13 cellular contexts compared by ENCODE assay signal in the genomic region with DNA sequence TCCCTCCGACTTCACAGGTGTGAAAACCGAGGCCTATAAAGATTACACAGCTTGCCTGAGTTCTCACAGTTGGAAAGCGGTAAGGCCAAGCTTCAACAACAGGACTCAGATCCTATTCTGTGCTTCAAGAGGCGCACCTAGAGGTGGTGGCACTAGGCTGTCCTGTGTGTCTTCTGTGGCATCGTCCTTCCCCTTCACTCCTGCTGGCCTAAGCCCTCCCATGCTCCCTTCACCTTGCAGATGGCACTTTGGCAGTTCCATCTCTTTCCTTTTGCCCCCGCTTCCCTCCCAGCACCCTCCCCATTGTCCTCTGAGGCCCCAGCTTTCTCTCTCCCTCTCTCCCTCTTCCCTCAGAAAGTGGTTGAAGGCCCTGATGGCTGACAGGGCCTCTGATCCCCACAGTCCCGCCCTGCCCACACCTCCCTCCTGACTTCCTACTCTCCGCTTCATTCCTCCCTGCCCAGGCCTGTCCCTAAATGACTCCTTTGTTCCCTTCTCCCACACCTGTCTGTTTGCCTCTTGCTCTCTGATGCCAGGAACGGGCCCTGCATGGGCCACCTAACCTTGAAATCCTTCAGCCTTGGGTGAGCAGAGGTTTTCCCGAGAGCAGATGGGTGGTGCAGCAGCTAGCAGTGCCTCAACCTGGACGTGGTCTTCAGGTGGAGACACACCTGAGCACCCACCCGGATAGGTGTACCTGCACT. TPM values are rescaled to one million over a fixed set of nuclear protein-coding genes. Genes with fewer than 3 reads are reported as not detected.
DNase-seq lines count a peak whose midpoint lies in the region; ATAC-seq and TF ChIP-seq lines count a peak whose summit lies in the region.
"Had no signal": no experiment of that assay in that cellular context is flagged by ENCODE, and none has a peak within 500 bp of the region (broad histone marks: within the 10 kb centered on the region; RNA-seq: fewer than 3 reads in every experiment).

No MANE protein-coding gene starts in this region.

- H3K4me3 ChIP-seq in body of pancreas (no peak overlapping the region), transverse colon (no peak overlapping the region)
- H3K4me3 ChIP-seq: testis had no signal

- no peaks in the 10 kb centered on the region for H3K36me3 ChIP-seq in body of pancreas (replicated peaks in 1 of 2; ENCODE audit: insufficient read depth in 1 of 2, low read depth in 2 of 2)
- H3K36me3 ChIP-seq in transverse colon, result no peaks in the 10 kb centered on the region

- no peaks in the 10 kb centered on the region for H3K9me3 Mint-ChIP-seq in activated CD8-positive, alpha-beta memory T cell treated with anti-CD3 and anti-CD28 coated beads, Interleukin-2, amount 10 ng/mL, durations not matched to agents 7 days and 5 days (ENCODE audit: low read depth)

- DNase-seq in activated CD8-positive, alpha-beta memory T cell treated with anti-CD3 and anti-CD28 coated beads, Interleukin-2, amount 50 U/mL, for 48 hours, result peak; percentile 29
- no peak for DNase-seq in activated CD8-positive, alpha-beta memory T cell treated with anti-CD3 and anti-CD28 coated beads, Interleukin-2, amount 10 ng/mL, durations not matched to agents 7 days and 5 days
- DNase-seq in body of pancreas (peak; percentile 31 to 63 (median 50)), left lobe of liver (ENCODE audit: low spot score) (peak; percentile 23), transverse colon (peak; percentile 37)
- DNase-seq: Calu3, mesenchymal stem cell, NCI-H2171 treated with DMSO at 0.1 percent for 48 hours, testis had no signal

- CTCF ChIA-PET in activated CD8-positive, alpha-beta memory T cell treated with anti-CD3 and anti-CD28 coated beads, Interleukin-2, amount 10 ng/mL, durations not matched to agents 7 days and 5 days (lab: Charles Lee), result no interaction called here

- TF ChIP-seq EP300 in transverse colon (IDR thresholded peaks at IDR 0.05; ENCODE audit: low read depth), result no peak

- peaks cover 10% of the 10 kb centered on the region for H3K4me1 ChIP-seq in body of pancreas
- H3K4me1 ChIP-seq in transverse colon, result peaks cover 12 to 19% (median 14%) of the 10 kb centered on the region in 4 donors
- H3K4me1 ChIP-seq: testis had no signal

- no peak for TF ChIP-seq CTCF in body of pancreas (IDR thresholded peaks at IDR 0.05)
- no peak for TF ChIP-seq CTCF in transverse colon (IDR thresholded peaks at IDR 0.05)

- intact Hi-C loops in body of pancreas (cut with DNase I) (no loop called here), transverse colon (cut with DNase I; ENCODE audit: low total_unique reads) (no loop called here)

- H3K27me3 Mint-ChIP-seq in activated CD8-positive, alpha-beta memory T cell treated with anti-CD3 and anti-CD28 coated beads, Interleukin-2, amount 10 ng/mL, durations not matched to agents 7 days and 5 days, result no peaks in the 10 kb centered on the region

- no peaks in the 10 kb centered on the region for H3K27me3 ChIP-seq in body of pancreas
- no peaks in the 10 kb centered on the region for H3K27me3 ChIP-seq in transverse colon
- H3K27me3 ChIP-seq: testis had no signal

- in situ Hi-C loops in transverse colon (cut with MboI; ENCODE audit: low pct_ligation_motif_present in 1 of 4, low pct_unique_long_range_greater_than_20kb in 1 of 4, low sequenced_read_pairs in 3 of 4), result no loop called here

- 43% methylated on average over 12 of the region's 12 CpGs for WGBS in body of pancreas, 2 donors
- 40 to 54% methylated on average over 4 to 12 of the region's 12 CpGs for WGBS in transverse colon (ENCODE audit: low coverage in 1 of 2), 2 donors

- peak overlapping the region in 3 of 4 donors; percentile 56 to 73 (median 65) for H3K27ac ChIP-seq in body of pancreas
- no peak overlapping the region for H3K27ac ChIP-seq in transverse colon
- H3K27ac ChIP-seq: testis had no signal

- H3K4me3 Mint-ChIP-seq in activated CD8-positive, alpha-beta memory T cell treated with anti-CD3 and anti-CD28 coated beads, Interleukin-2, amount 10 ng/mL, durations not matched to agents 7 days and 5 days, result no peak overlapping the region

- no peak for ATAC-seq in activated CD8-positive, alpha-beta memory T cell treated with anti-CD3 and anti-CD28 coated beads, Interleukin-2, amount 10 ng/mL, durations not matched to agents 7 days and 5 days
- ATAC-seq in body of pancreas (peak; percentile 87), left lobe of liver (no peak), HG02970 (IDR thresholded peaks at IDR 0.05; ENCODE audit: low FRiP score, unreplicated experiment) (no peak), GM19395 (IDR thresholded peaks at IDR 0.05; ENCODE audit: unreplicated experiment) (no peak), HG03521 (IDR thresholded peaks at IDR 0.05; ENCODE audit: unreplicated experiment) (no peak)

- no peaks in the 10 kb centered on the region for H3K4me1 Mint-ChIP-seq in activated CD8-positive, alpha-beta memory T cell treated with anti-CD3 and anti-CD28 coated beads, Interleukin-2, amount 10 ng/mL, durations not matched to agents 7 days and 5 days

- no peaks in the 10 kb centered on the region for H3K36me3 Mint-ChIP-seq in activated CD8-positive, alpha-beta memory T cell treated with anti-CD3 and anti-CD28 coated beads, Interleukin-2, amount 10 ng/mL, durations not matched to agents 7 days and 5 days

- no peak overlapping the region for H3K27ac Mint-ChIP-seq in activated CD8-positive, alpha-beta memory T cell treated with anti-CD3 and anti-CD28 coated beads, Interleukin-2, amount 10 ng/mL, durations not matched to agents 7 days and 5 days

- H3K9me3 ChIP-seq in body of pancreas (no peaks in the 10 kb centered on the region), transverse colon (no peaks in the 10 kb centered on the region)
- H3K9me3 ChIP-seq: testis had no signal

- TF ChIP-seq POLR2A in body of pancreas (IDR thresholded peaks at IDR 0.05) (no peak), transverse colon (IDR thresholded peaks at IDR 0.05) (no peak)

RNA-seq across cellular contexts. Expression of gene TRIM29, which starts 5.8 kb away (rescaled TPM):
- not detected for total RNA-seq in activated CD8-positive, alpha-beta memory T cell treated with anti-CD3 and anti-CD28 coated beads, Interleukin-2, amount 10 ng/mL, durations not matched to agents 7 days and 5 days
- total RNA-seq in body of pancreas, result 1 to 10 TPM in 1 of 2 donors, under 1 TPM in 1; 0.26 to 6.3 TPM
- total RNA-seq in left lobe of liver, result 2.3 TPM
- total RNA-seq in transverse colon, result 1 to 10 TPM in 2 of 4 donors, under 1 TPM in 1, not detected in 1; 0.75 to 7.8 (median 4.4) TPM
- total RNA-seq: LHCN-M2 had no signal

Comparison
In these comparisons a context has a peak if more than half of its experiments do, and no peak if none do; other contexts are left out.
1. H3K27ac ChIP-seq: peak in body of pancreas (3 of 4); none in transverse colon (0 of 4).